Comparison of ENCODE assay signal across 26 cellular contexts in genomic region chr11:116865696-116866095, GRCh38. TPM values are rescaled to one million over a fixed set of nuclear protein-coding genes. Genes with fewer than 3 reads are reported as not detected.
DNase-seq lines count a peak whose midpoint lies in the region; TF ChIP-seq lines count a peak whose summit lies in the region.
"Had no signal": no experiment of that assay in that cellular context is flagged by ENCODE, and none has a peak within 500 bp of the region (broad histone marks: within the 10 kb centered on the region; RNA-seq: fewer than 3 reads in every experiment).

No MANE protein-coding gene starts in this region.

- CTCF ChIA-PET in activated naive CD4-positive, alpha-beta T cell treated with anti-CD3 and anti-CD28 coated beads, Interleukin-2, amount 10 ng/mL, durations not matched to agents 7 days and 5 days (lab: Charles Lee), result no interaction called here
- CTCF ChIA-PET in HEK293T (lab: Yijun Ruan, JAX), result interaction anchor here (1.1 kb wide), 1 partner anchor 30 kb away, joined by 4 read pairs; no protein-coding TSS in a partner anchor

- no peak overlapping the region for H2AFZ ChIP-seq in hepatocyte

- H3K4me1 Mint-ChIP-seq in activated naive CD4-positive, alpha-beta T cell treated with anti-CD3 and anti-CD28 coated beads, Interleukin-2, amount 10 ng/mL, durations not matched to agents 7 days and 5 days, result peaks cover 4% of the 10 kb centered on the region
- H3K4me1 Mint-ChIP-seq: CD14-positive monocyte had no signal

- POLR2A ChIA-PET in HEK293T (lab: Yijun Ruan, JAX), result no interaction called here

- H3K9me3 Mint-ChIP-seq in activated naive CD4-positive, alpha-beta T cell treated with anti-CD3 and anti-CD28 coated beads, Interleukin-2, amount 10 ng/mL, durations not matched to agents 7 days and 5 days, result no peaks in the 10 kb centered on the region
- H3K9me3 Mint-ChIP-seq: activated naive CD8-positive, alpha-beta T cell treated with anti-CD3 and anti-CD28 coated beads for 36 hours; CD14-positive monocyte had no signal

- peak overlapping the region; percentile 73 for H3K9ac ChIP-seq in adipocyte (ENCODE audit: low read length)

- H3K27me3 Mint-ChIP-seq in activated naive CD4-positive, alpha-beta T cell treated with anti-CD3 and anti-CD28 coated beads, Interleukin-2, amount 10 ng/mL, durations not matched to agents 7 days and 5 days, result no peaks in the 10 kb centered on the region
- H3K27me3 Mint-ChIP-seq: activated naive CD8-positive, alpha-beta T cell treated with anti-CD3 and anti-CD28 coated beads for 36 hours had no signal

- H3K27ac ChIP-seq in hepatocyte, result peak overlapping the region; percentile 55
- peak overlapping the region; percentile 33 for H3K27ac ChIP-seq in temporal lobe (ENCODE audit: low read depth, low read length)
- H3K27ac ChIP-seq: A549, stomach had no signal

- H3K4me1 ChIP-seq in adipocyte (ENCODE audit: control insufficient read depth, insufficient read depth, low read length) (peaks cover 39% of the 10 kb centered on the region), hepatocyte (ENCODE audit: insufficient read depth) (no peaks in the 10 kb centered on the region)
- H3K4me1 ChIP-seq: A549 had no signal

- no peak for TF ChIP-seq CTCF in hepatocyte (IDR thresholded peaks at IDR 0.05; ENCODE audit: poor library complexity)

- peaks cover 67% of the 10 kb centered on the region for H3K36me3 ChIP-seq in adipocyte (ENCODE audit: control insufficient read depth, insufficient read depth, low read length, severe bottlenecking)
- H3K36me3 ChIP-seq in hepatocyte (replicated peaks; ENCODE audit: insufficient read depth, low read depth), result no peaks in the 10 kb centered on the region

- H3K9me2 ChIP-seq in hepatocyte (replicated peaks; ENCODE audit: insufficient read depth), result no peaks in the 10 kb centered on the region

- peak overlapping the region; percentile 25 for H3K4me3 ChIP-seq in adipocyte (ENCODE audit: low read length)
- no peak overlapping the region for H3K4me3 ChIP-seq in hepatocyte
- H3K4me3 ChIP-seq: A549, stomach had no signal

- peaks cover 63% of the 10 kb centered on the region for H3K36me3 Mint-ChIP-seq in activated naive CD4-positive, alpha-beta T cell treated with anti-CD3 and anti-CD28 coated beads, Interleukin-2, amount 10 ng/mL, durations not matched to agents 7 days and 5 days

- H4K20me1 ChIP-seq in hepatocyte (ENCODE audit: insufficient read depth, poor library complexity, severe bottlenecking), result no peaks in the 10 kb centered on the region

- no peaks in the 10 kb centered on the region for H3K9me3 ChIP-seq in adipocyte (ENCODE audit: control insufficient read depth, low read length)
- H3K9me3 ChIP-seq in hepatocyte (ENCODE audit: low read depth), result no peaks in the 10 kb centered on the region
- H3K9me3 ChIP-seq: A549, stomach had no signal

- H3K79me2 ChIP-seq in hepatocyte, result no peaks in the 10 kb centered on the region

- H3K4me2 ChIP-seq in hepatocyte, result no peak overlapping the region
- H3K4me2 ChIP-seq: A549 had no signal

- H3K27me3 ChIP-seq in adipocyte (replicated peaks; ENCODE audit: control insufficient read depth, insufficient read depth, low read length), result no peaks in the 10 kb centered on the region
- H3K27me3 ChIP-seq in hepatocyte, result no peaks in the 10 kb centered on the region
- H3K27me3 ChIP-seq: stomach had no signal

- H3K4me3 Mint-ChIP-seq in activated naive CD4-positive, alpha-beta T cell treated with anti-CD3 and anti-CD28 coated beads, Interleukin-2, amount 10 ng/mL, durations not matched to agents 7 days and 5 days, result no peak overlapping the region
- H3K4me3 Mint-ChIP-seq: activated naive CD8-positive, alpha-beta T cell treated with anti-CD3 and anti-CD28 coated beads for 36 hours; CD14-positive monocyte had no signal

- no peak for DNase-seq in activated naive CD4-positive, alpha-beta T cell treated with anti-CD3 and anti-CD28 coated beads, Interleukin-2, amount 10 ng/mL, durations not matched to agents 7 days and 5 days
- no peak for DNase-seq in activated naive CD4-positive, alpha-beta T cell treated with anti-CD3 and anti-CD28 coated beads, Interleukin-2, amount 50 U/mL, for 16 hours
- peak; percentile 40 for DNase-seq in adipocyte (ENCODE audit: low read depth)
- DNase-seq in hepatocyte (ENCODE audit: low spot score), result no peak
- DNase-seq in NCI-H1417 (lab: John Stamatoyannopoulos, UW), result no peak
- DNase-seq in stimulated activated naive CD4-positive, alpha-beta T cell treated with Interleukin-2 at 50 U/mL for 16 hours (lab: John Stamatoyannopoulos, UW), result no peak
- no peak for DNase-seq in HEK293T (ENCODE audit: extremely low spot score)
- DNase-seq: activated naive CD8-positive, alpha-beta T cell treated with anti-CD3 and anti-CD28 coated beads for 36 hours; effector CD4-positive, alpha-beta T cell; KG1; NCI-H1694; NCI-H2171 treated with DMSO at 0.1 percent for 48 hours; NCI-H774; nucleus accumbens; stomach; T1000 had no signal

- peak overlapping the region; percentile 25 for H3K27ac Mint-ChIP-seq in activated naive CD4-positive, alpha-beta T cell treated with anti-CD3 and anti-CD28 coated beads, Interleukin-2, amount 10 ng/mL, durations not matched to agents 7 days and 5 days
- H3K27ac Mint-ChIP-seq: activated naive CD8-positive, alpha-beta T cell treated with anti-CD3 and anti-CD28 coated beads for 36 hours had no signal

- 46% methylated on average over 1 of the region's 1 CpG for WGBS in hepatocyte (ENCODE audit: low lambda C conversion rate, missing lambda C conversion rate)

TF ChIP-seq in HEK293T, 16 proteins besides CTCF, POLR2A, EP300 and RAD21:
- TF ChIP-seq SUZ12 (IDR thresholded peaks at IDR 0.05), result no peak

RNA-seq across cellular contexts. Expression of gene APOA1, which starts 28.3 kb away (rescaled TPM):
- total RNA-seq in hepatocyte, result 4,253 and 4,361 TPM in 2 replicates
- 5,326 and 7,624 TPM in 2 replicates for polyA plus RNA-seq in hepatocyte
- total RNA-seq in temporal lobe, result 0.49 TPM
- total RNA-seq: glomerular endothelial cell, HT-29, ureter had no signal
- polyA plus RNA-seq: CD14-positive monocyte had no signal

RNA-seq across cellular contexts. Expression of gene APOC3, which starts 36.0 kb away (rescaled TPM):
- total RNA-seq in hepatocyte (2,309 and 2,825 TPM in 2 replicates), temporal lobe (not detected)
- 1,438 and 2,125 TPM in 2 replicates for polyA plus RNA-seq in hepatocyte
- total RNA-seq: activated naive CD8-positive, alpha-beta T cell treated with anti-CD3 and anti-CD28 coated beads for 36 hours; cerebellum; glomerular endothelial cell; HT-29; myocyte; renal cortical epithelial cell had no signal
- polyA plus RNA-seq: A549, CD14-positive monocyte, esophagus, stomach had no signal

RNA-seq across cellular contexts. Expression of gene APOA4, which starts 42.6 kb away (rescaled TPM):
- total RNA-seq in hepatocyte (1,055 and 1,133 TPM in 2 replicates), temporal lobe (not detected)
- polyA plus RNA-seq in hepatocyte, result 548 and 810 TPM in 2 replicates
- total RNA-seq: activated naive CD8-positive, alpha-beta T cell treated with anti-CD3 and anti-CD28 coated beads for 36 hours; glomerular endothelial cell; HT-29; myocyte; renal cortical epithelial cell; ureter had no signal
- polyA plus RNA-seq: A549, CD14-positive monocyte had no signal

Comparison
In these comparisons a context has a peak if more than half of its experiments do, and no peak if none do; other contexts are left out.
1. RNA of gene APOA1, which starts 28.3 kb away (total RNA-seq): 4,253 to 4,361 TPM in hepatocyte; 0.49 TPM in temporal lobe (single experiment); every median in the first group is over 1,000 times any median in the second.
2. RNA of gene APOC3, which starts 36.0 kb away (total RNA-seq): 2,309 to 2,825 TPM in hepatocyte; not detected in temporal lobe (single experiment); every median in the first group is over 1,000 times any median in the second.
3. RNA of gene APOA4, which starts 42.6 kb away (total RNA-seq): 1,055 to 1,133 TPM in hepatocyte; not detected in temporal lobe (single experiment); every median in the first group is over 1,000 times any median in the second.